Comparison of ENCODE assay signal across 8 cellular contexts in the genomic region with DNA sequence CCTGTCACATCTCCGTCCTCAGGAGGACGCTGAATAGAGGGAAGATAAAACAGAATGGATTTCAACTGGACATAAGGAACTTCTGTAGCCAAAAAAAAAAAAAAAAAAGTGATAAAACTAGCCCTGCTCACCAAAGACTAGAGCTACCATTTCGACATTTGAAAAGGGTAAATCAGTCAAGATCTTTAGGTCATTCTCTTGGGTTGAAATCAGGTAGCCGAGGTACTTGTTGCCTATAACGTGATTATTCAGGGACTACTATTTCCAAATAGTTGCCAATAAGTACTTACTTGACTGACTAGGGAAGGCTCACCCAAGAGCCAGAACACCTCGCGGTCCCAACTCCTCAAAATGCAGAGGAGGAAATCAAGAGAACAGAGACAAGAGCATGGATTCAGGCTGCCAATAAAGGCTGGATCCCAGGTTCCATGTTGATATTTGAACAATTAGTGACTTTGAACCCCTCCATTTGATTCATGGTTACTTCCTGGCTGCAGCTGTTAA. TPM values are rescaled to one million over a fixed set of nuclear protein-coding genes. Genes with fewer than 3 reads are reported as not detected.
DNase-seq lines count a peak whose midpoint lies in the region; ATAC-seq and TF ChIP-seq lines count a peak whose summit lies in the region.

No MANE protein-coding gene starts in this region.

- no peaks in the 10 kb centered on the region for H3K9me2 ChIP-seq in Karpas-422 (replicated peaks; ENCODE audit: insufficient read depth, low read length)

- H3K9ac ChIP-seq in Karpas-422 (ENCODE audit: low read length), result peak overlapping the region; percentile 93
- peak overlapping the region; percentile 64 to 97 for H3K9ac ChIP-seq in colonic mucosa (ENCODE audit: low read depth in 2 of 2, low read length in 2 of 2)

- H3K4me1 ChIP-seq in Karpas-422 (ENCODE audit: low read length), result peaks cover 14% of the 10 kb centered on the region
- peaks cover 3% of the 10 kb centered on the region for H3K4me1 ChIP-seq in colonic mucosa

- CTCF ChIA-PET in BJ (lab: Yijun Ruan, JAX), result interaction anchor here (1.0 to 1.2 kb wide), 2 partner anchors 70 to 82 kb away, joined by 3 to 5 read pairs; no protein-coding TSS in a partner anchor

- no peak overlapping the region for H3K27ac ChIP-seq in Karpas-422 (ENCODE audit: low read length)
- peak overlapping the region; percentile 98 for H3K27ac ChIP-seq in colonic mucosa

- peak overlapping the region; percentile 77 for H3K4me2 ChIP-seq in Karpas-422 (ENCODE audit: low read depth, low read length, poor library complexity, severe bottlenecking)

- no peak overlapping the region for H2AFZ ChIP-seq in Karpas-422 (ENCODE audit: low read length)

- no peaks in the 10 kb centered on the region for H3K27me3 Mint-ChIP-seq in natural killer cell treated with Interleukin-12 subunit alpha and Interleukin-12 subunit beta and Interleukin-15 and Interleukin-18, amount 100 ng/mL, for 72 hours

- H3K4me3 ChIP-seq in BJ (ENCODE audit: low read depth, low read length) (peak overlapping the region; percentile 64), Karpas-422 (ENCODE audit: low read length) (peak overlapping the region; percentile 99), colonic mucosa (peak overlapping the region; percentile 70)

- TF ChIP-seq CTCF in BJ (IDR thresholded peaks at IDR 0.05; ENCODE audit: insufficient read depth, low read depth, low read length), result no peak
- no peak for TF ChIP-seq CTCF in colonic mucosa (IDR thresholded peaks at IDR 0.05)

- H3K27me3 ChIP-seq in BJ (ENCODE audit: control insufficient read depth, insufficient read depth, low read length) (no peaks in the 10 kb centered on the region), Karpas-422 (ENCODE audit: low read length) (no peaks in the 10 kb centered on the region), colonic mucosa (no peaks in the 10 kb centered on the region)

- H3K36me3 Mint-ChIP-seq in natural killer cell treated with Interleukin-12 subunit alpha and Interleukin-12 subunit beta and Interleukin-15 and Interleukin-18, amount 100 ng/mL, for 72 hours, result no peaks in the 10 kb centered on the region

- DNase-seq in BJ (ENCODE audit: low read depth) (no peak), Karpas-422 (no peak), colonic mucosa (no peak), NCI-H1436 (lab: John Stamatoyannopoulos, UW) (no peak), ureter (ENCODE audit: low spot score) (no peak), GM19238 (ENCODE audit: insufficient read length, low spot score) (no peak)
- DNase-seq in natural killer cell treated with Interleukin-12 subunit alpha and Interleukin-12 subunit beta and Interleukin-15 and Interleukin-18, amount 100 ng/mL, for 72 hours (ENCODE audit: low spot score), result no peak

- peak overlapping the region; percentile 91 for H3K4me3 Mint-ChIP-seq in natural killer cell treated with Interleukin-12 subunit alpha and Interleukin-12 subunit beta and Interleukin-15 and Interleukin-18, amount 100 ng/mL, for 72 hours

- H3K9me3 Mint-ChIP-seq in natural killer cell treated with Interleukin-12 subunit alpha and Interleukin-12 subunit beta and Interleukin-15 and Interleukin-18, amount 100 ng/mL, for 72 hours, result no peaks in the 10 kb centered on the region

- H3K79me2 ChIP-seq in Karpas-422 (ENCODE audit: low read length), result peaks cover 64% of the 10 kb centered on the region

- H3K36me3 ChIP-seq in BJ (ENCODE audit: control insufficient read depth, insufficient read depth, low read length), result no peaks in the 10 kb centered on the region
- peaks cover 21% of the 10 kb centered on the region for H3K36me3 ChIP-seq in Karpas-422 (ENCODE audit: insufficient read depth, low read length)
- H3K36me3 ChIP-seq in colonic mucosa, result no peaks in the 10 kb centered on the region

- peaks cover 51 to 55% of the 10 kb centered on the region in 2 donors for H3K4me1 Mint-ChIP-seq in natural killer cell treated with Interleukin-12 subunit alpha and Interleukin-12 subunit beta and Interleukin-15 and Interleukin-18, amount 100 ng/mL, for 72 hours (ENCODE audit: low read depth in 2 of 2)

- H3K9me3 ChIP-seq in Karpas-422 (ENCODE audit: low read length) (no peaks in the 10 kb centered on the region; the same call in 1 of the 2 replicates), colonic mucosa (no peaks in the 10 kb centered on the region)

- peaks cover 55% of the 10 kb centered on the region for H4K20me1 ChIP-seq in Karpas-422 (ENCODE audit: insufficient read depth, low read depth, low read length)

- peak overlapping the region; percentile 87 to 94 for H3K27ac Mint-ChIP-seq in natural killer cell treated with Interleukin-12 subunit alpha and Interleukin-12 subunit beta and Interleukin-15 and Interleukin-18, amount 100 ng/mL, for 72 hours

- intact Hi-C loops in colonic mucosa (cut with DNase I), result loop anchor here (5.0 kb wide), 1 partner anchor 55 kb away; no protein-coding TSS in a partner anchor

- POLR2A ChIA-PET in BJ (lab: Charles Lee), result no interaction called here

- ATAC-seq in natural killer cell treated with Interleukin-12 subunit alpha and Interleukin-12 subunit beta and Interleukin-15 and Interleukin-18, amount 100 ng/mL, for 72 hours, result no peak
- ATAC-seq in HG02884 (IDR thresholded peaks at IDR 0.05; ENCODE audit: unreplicated experiment), result no peak

RNA-seq across cellular contexts. Expression of gene RHEB, which starts 2.0 kb away (rescaled TPM):
- polyA plus RNA-seq in BJ (2011; rRNA removed), result 45.4 and 97.8 TPM in 2 replicates
- polyA minus RNA-seq in BJ (2011; rRNA and poly(A)+ RNA removed), result 13.0 and 16.3 TPM in 2 replicates
- 45.6 and 47.5 TPM in 2 replicates for total RNA-seq in Karpas-422 (2014; rRNA removed; shearing (Covaris generic); ENCODE audit: low replicate concordance)
- total RNA-seq in colonic mucosa (10 to 100 TPM; 66.8 to 67.6 TPM), ureter (95.2 TPM)
- 10 to 100 TPM; 45.4 to 55.8 TPM for total RNA-seq in natural killer cell treated with Interleukin-12 subunit alpha and Interleukin-12 subunit beta and Interleukin-15 and Interleukin-18, amount 100 ng/mL, for 72 hours
